In the genomic region with DNA sequence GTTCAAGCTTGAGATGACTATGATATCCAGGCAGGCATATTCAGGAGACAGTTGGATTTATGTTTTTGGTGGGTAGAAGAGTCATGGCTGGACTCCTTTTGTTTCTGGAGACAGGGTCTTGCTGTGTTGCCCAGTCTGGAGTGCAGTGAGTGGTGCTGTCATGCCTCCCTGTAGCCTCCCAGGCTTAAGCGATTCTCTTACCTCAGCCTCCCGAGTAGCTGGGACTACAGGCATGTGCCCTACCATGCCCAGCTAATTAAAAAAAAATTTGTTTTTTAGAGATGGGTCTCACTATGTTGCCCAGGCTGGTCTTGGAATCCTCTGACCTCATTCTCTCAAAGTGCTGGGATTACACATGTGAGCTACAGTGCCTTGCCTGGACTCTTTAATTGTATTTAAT, we compare ENCODE assay signal across 12 cellular contexts.
"Had no signal": no experiment of that assay in that cellular context is flagged by ENCODE, and none has a peak within 500 bp of the region (broad histone marks: within the 10 kb centered on the region; RNA-seq: fewer than 3 reads in every experiment).

No MANE protein-coding gene starts in this region.

- H3K27me3 ChIP-seq: cardiac muscle cell, neutrophil, tibial nerve had no signal

- H3K4me3 Mint-ChIP-seq: activated naive CD8-positive, alpha-beta T cell treated with anti-CD3 and anti-CD28 coated beads for 36 hours; effector memory CD8-positive, alpha-beta T cell; immature natural killer cell; natural killer cell; T-cell had no signal

- H3K4me2 ChIP-seq: smooth muscle cell had no signal

- H2AFZ ChIP-seq: parathyroid adenoma had no signal

- H3K4me1 Mint-ChIP-seq: immature natural killer cell had no signal

- H3K9ac ChIP-seq: parathyroid adenoma had no signal

- H3K36me3 ChIP-seq: cardiac muscle cell, neutrophil, tibial nerve had no signal

- DNase-seq: amniotic stem cell, natural killer cell had no signal

- H3K27ac Mint-ChIP-seq: natural killer cell had no signal

- H3K36me3 Mint-ChIP-seq: immature natural killer cell, natural killer cell had no signal

- H3K4me1 ChIP-seq: parathyroid adenoma, tibial nerve had no signal

- ATAC-seq: left ventricle myocardium superior had no signal

- H3K27ac ChIP-seq: cardiac muscle cell, neutrophil, parathyroid adenoma, tibial nerve had no signal

- H3K9me3 Mint-ChIP-seq: effector memory CD8-positive, alpha-beta T cell; immature natural killer cell; natural killer cell; T-cell had no signal

- H3K27me3 Mint-ChIP-seq: activated naive CD8-positive, alpha-beta T cell treated with anti-CD3 and anti-CD28 coated beads for 36 hours; effector memory CD8-positive, alpha-beta T cell; T-cell had no signal

- H3K4me3 ChIP-seq: cardiac muscle cell, smooth muscle cell, tibial nerve had no signal

- H3K9me3 ChIP-seq: neutrophil, tibial nerve had no signal
